13 cellular contexts compared by ENCODE assay signal in the genomic region with DNA sequence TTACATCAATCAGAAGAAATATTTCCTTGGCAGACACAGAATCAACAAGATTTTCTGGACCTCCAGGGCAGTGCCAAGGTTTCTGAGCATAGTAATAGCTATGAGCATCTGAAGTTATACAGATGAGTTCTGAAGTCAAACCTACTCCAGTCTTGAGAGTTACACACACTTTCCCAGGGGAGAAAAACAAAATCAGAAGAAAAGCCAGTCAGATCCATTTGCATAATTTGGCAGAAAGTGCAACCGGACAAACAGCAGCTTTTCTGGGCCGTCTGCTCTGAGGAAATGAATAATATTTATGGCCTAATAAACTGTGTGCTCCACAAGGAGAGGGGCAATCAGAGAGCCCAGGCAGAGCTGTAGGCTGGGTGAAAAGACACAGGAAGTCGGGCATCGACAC.
A peak's percentile ranks its signal among the peaks of the same experiment; 100 is the strongest.
DNase-seq lines count a peak whose midpoint lies in the region; ATAC-seq and FAIRE-seq lines count a peak whose summit lies in the region.
"Had no signal": no experiment of that assay in that cellular context is flagged by ENCODE, and none has a peak within 500 bp of the region (broad histone marks: within the 10 kb centered on the region; RNA-seq: fewer than 3 reads in every experiment).

No MANE protein-coding gene starts in this region.

- in situ Hi-C loops in KBM-7 (cut with MboI; ENCODE audit: low pct_unique_long_range_greater_than_20kb, low sequenced_read_pairs) = no loop called here

- no peak overlapping the region for H3K4me2 ChIP-seq in skeletal muscle satellite cell (ENCODE audit: low read length)
- H3K4me2 ChIP-seq: KMS-11 had no signal

- peak; percentile 61 for FAIRE-seq in endometrium (lab: Jason Lieb, UNC)

- H3K27me3 ChIP-seq in skeletal muscle satellite cell (ENCODE audit: control insufficient read depth, insufficient read depth, low read length) = no peaks in the 10 kb centered on the region
- H3K27me3 ChIP-seq: cardiac muscle cell had no signal

- DNase-seq in kidney glomerular epithelial cell (lab: John Stamatoyannopoulos, UW) (no peak), glomerular visceral epithelial cell (ENCODE audit: extremely low spot score) (no peak), KBM-7 (no peak)
- no peak for DNase-seq in activated CD4-positive, alpha-beta T cell treated with anti-CD3 and anti-CD28 coated beads, Interleukin-2, amount 50 U/mL, for 4 hours
- DNase-seq: activated T-cell treated with anti-CD3 and anti-CD28 coated beads for 4 hours; stimulated activated CD4-positive, alpha-beta T cell treated with anti-CD3 and anti-CD28 coated beads, Interleukin-4, amount 100 ng/mL, for 24 hours; T-cell had no signal

- ATAC-seq in GM18861 (IDR thresholded peaks at IDR 0.05; ENCODE audit: unreplicated experiment) (peak; percentile 33), HG02938 (IDR thresholded peaks at IDR 0.05; ENCODE audit: unreplicated experiment) (peak; percentile 29)
- ATAC-seq: T-cell had no signal

- H3K9ac ChIP-seq in skeletal muscle satellite cell (ENCODE audit: low read depth, low read length) = peak overlapping the region; percentile 19
- H3K9ac ChIP-seq: KMS-11 had no signal

- no peak overlapping the region for H3K4me3 ChIP-seq in skeletal muscle satellite cell (ENCODE audit: low read length)
- H3K4me3 ChIP-seq: cardiac muscle cell had no signal

- H3K36me3 ChIP-seq in skeletal muscle satellite cell (ENCODE audit: insufficient read depth, low read length) = peaks cover 100% of the 10 kb centered on the region

- H3K4me1 ChIP-seq in skeletal muscle satellite cell (ENCODE audit: control insufficient read depth, insufficient read depth, low read length) = peaks cover 57% of the 10 kb centered on the region

- H3K9me3 ChIP-seq in skeletal muscle satellite cell (replicated peaks; ENCODE audit: low read length) = no peaks in the 10 kb centered on the region
